Comparison of ENCODE assay signal across 10 cellular contexts in genomic region chr17:28597606-28598383, GRCh38. TPM values are rescaled to one million over a fixed set of nuclear protein-coding genes. Genes with fewer than 3 reads are reported as not detected.
DNase-seq lines count a peak whose midpoint lies in the region; ATAC-seq, FAIRE-seq and TF ChIP-seq lines count a peak whose summit lies in the region.
"Had no signal": no experiment of that assay in that cellular context is flagged by ENCODE, and none has a peak within 500 bp of the region (broad histone marks: within the 10 kb centered on the region; RNA-seq: fewer than 3 reads in every experiment).

No MANE protein-coding gene starts in this region.

- peaks cover 4% of the 10 kb centered on the region for H3K4me1 ChIP-seq in iPS-15b (ENCODE audit: control insufficient read depth, insufficient read depth, low read length)

- peak overlapping the region; percentile 97 for H3K9ac ChIP-seq in iPS-15b (ENCODE audit: low read depth, low read length)

- no peaks in the 10 kb centered on the region for H3K9me3 ChIP-seq in T-helper 17 cell (ENCODE audit: control insufficient read depth, low read length, poor library complexity, severe bottlenecking)
- no peaks in the 10 kb centered on the region for H3K9me3 ChIP-seq in iPS-15b (ENCODE audit: control insufficient read depth, insufficient read depth, low read length)

- peaks cover 23% of the 10 kb centered on the region for H3K36me3 Mint-ChIP-seq in activated naive CD4-positive, alpha-beta T cell treated with anti-CD3 and anti-CD28 coated beads for 36 hours (ENCODE audit: low read depth)
- H3K36me3 Mint-ChIP-seq in T-helper 17 cell (ENCODE audit: low read depth), result no peaks in the 10 kb centered on the region
- H3K36me3 Mint-ChIP-seq in type B pancreatic cell, result no peaks in the 10 kb centered on the region

- H3K4me3 ChIP-seq in iPS-15b (ENCODE audit: low read depth, low read length), result peak overlapping the region; percentile 96

- peaks cover 15% of the 10 kb centered on the region for H3K4me1 Mint-ChIP-seq in activated naive CD4-positive, alpha-beta T cell treated with anti-CD3 and anti-CD28 coated beads for 36 hours (ENCODE audit: low read depth)
- H3K4me1 Mint-ChIP-seq in T-helper 17 cell, result peaks cover 20% of the 10 kb centered on the region
- peaks cover 24% of the 10 kb centered on the region for H3K4me1 Mint-ChIP-seq in type B pancreatic cell (ENCODE audit: unreplicated experiment)

- H3K27me3 Mint-ChIP-seq in activated naive CD4-positive, alpha-beta T cell treated with anti-CD3 and anti-CD28 coated beads for 36 hours (ENCODE audit: low read depth), result no peaks in the 10 kb centered on the region
- H3K27me3 Mint-ChIP-seq in T-helper 17 cell, result no peaks in the 10 kb centered on the region
- H3K27me3 Mint-ChIP-seq in type B pancreatic cell, result no peaks in the 10 kb centered on the region

- peak overlapping the region; percentile 95 for H3K4me3 Mint-ChIP-seq in activated naive CD4-positive, alpha-beta T cell treated with anti-CD3 and anti-CD28 coated beads for 36 hours
- H3K4me3 Mint-ChIP-seq in T-helper 17 cell, result peak overlapping the region; percentile 96
- peak overlapping the region; percentile 97 for H3K4me3 Mint-ChIP-seq in type B pancreatic cell

- no peaks in the 10 kb centered on the region for H3K9me3 Mint-ChIP-seq in activated naive CD4-positive, alpha-beta T cell treated with anti-CD3 and anti-CD28 coated beads for 36 hours
- no peaks in the 10 kb centered on the region for H3K9me3 Mint-ChIP-seq in type B pancreatic cell

- intact Hi-C loops in activated naive CD4-positive, alpha-beta T cell treated with anti-CD3 and anti-CD28 coated beads for 36 hours (cut with micrococcal nuclease), result no loop called here

- CTCF ChIA-PET in activated naive CD4-positive, alpha-beta T cell treated with anti-CD3 and anti-CD28 coated beads for 36 hours (lab: Charles Lee), result interaction anchor here (0.6 to 1.5 kb wide), 2 partner anchors 15 to 187 kb away, joined by 3 to 4 read pairs; no protein-coding TSS in a partner anchor

- DNase-seq in activated naive CD4-positive, alpha-beta T cell treated with anti-CD3 and anti-CD28 coated beads for 36 hours, result no peak
- DNase-seq in activated naive CD4-positive, alpha-beta T cell treated with anti-CD3 and anti-CD28 coated beads, Interleukin-2, amount 50 U/mL, for 16 hours, result no peak
- DNase-seq in T-helper 17 cell, result no peak
- DNase-seq in type B pancreatic cell (ENCODE audit: extremely low spot score, unreplicated experiment), result no peak
- DNase-seq in stimulated activated CD4-positive, alpha-beta T cell treated with anti-CD3 and anti-CD28 coated beads, Interleukin-2, amount 100 ng/mL, for 24 hours, result no peak
- no peak for DNase-seq in HTR-8/SVneo (ENCODE audit: insufficient read length, low spot score)
- DNase-seq in EL, result no peak
- DNase-seq: foreskin melanocyte, NCI-H2171 treated with DMSO at 0.1 percent for 48 hours had no signal

- no peak for FAIRE-seq in HTR-8/SVneo (lab: Jason Lieb, UNC)

- peak overlapping the region; percentile 94 for H3K27ac Mint-ChIP-seq in activated naive CD4-positive, alpha-beta T cell treated with anti-CD3 and anti-CD28 coated beads for 36 hours
- peak overlapping the region; percentile 96 for H3K27ac Mint-ChIP-seq in T-helper 17 cell
- peak overlapping the region; percentile 92 for H3K27ac Mint-ChIP-seq in type B pancreatic cell

- no peak for ATAC-seq in T-helper 17 cell

- no peak for TF ChIP-seq CTCF in type B pancreatic cell (conservative IDR thresholded peaks at IDR 0.05)

- peaks cover 8% of the 10 kb centered on the region for H3K36me3 ChIP-seq in iPS-15b (ENCODE audit: control insufficient read depth, insufficient read depth, low read length)

- no peaks in the 10 kb centered on the region for H3K27me3 ChIP-seq in iPS-15b (ENCODE audit: control insufficient read depth, insufficient read depth, low read length)

RNA-seq across cellular contexts. Expression of gene SPAG5, which starts 1.0 kb away (rescaled TPM):
- total RNA-seq in activated naive CD4-positive, alpha-beta T cell treated with anti-CD3 and anti-CD28 coated beads for 36 hours, result 100 to 1,000 TPM; 210 to 216 TPM
- total RNA-seq in T-helper 17 cell (10 to 100 TPM; 19.2 to 31.5 TPM), type B pancreatic cell (ENCODE audit: low replicate concordance) (30.9 and 88.3 TPM in 2 replicates)

RNA-seq across cellular contexts. Expression of gene RSKR, which starts 16.2 kb away (rescaled TPM):
- 10 to 100 TPM; 15.6 TPM for total RNA-seq in activated naive CD4-positive, alpha-beta T cell treated with anti-CD3 and anti-CD28 coated beads for 36 hours
- total RNA-seq in T-helper 17 cell (1 to 10 TPM; 8.1 to 8.8 TPM), type B pancreatic cell (ENCODE audit: low replicate concordance) (17.5 and 27.7 TPM in 2 replicates)

RNA-seq across cellular contexts. Expression of gene ALDOC, which starts 21.1 kb away (rescaled TPM):
- total RNA-seq in activated naive CD4-positive, alpha-beta T cell treated with anti-CD3 and anti-CD28 coated beads for 36 hours, result 10 to 100 TPM; 65.6 to 66.2 TPM
- total RNA-seq in T-helper 17 cell (10 to 100 TPM; 16.7 to 24.5 TPM), type B pancreatic cell (ENCODE audit: low replicate concordance) (7.1 and 12.6 TPM in 2 replicates)

RNA-seq across cellular contexts. Expression of gene PIGS, which starts 26.5 kb away (rescaled TPM):
- 10 to 100 TPM; 34.8 to 36.0 TPM for total RNA-seq in activated naive CD4-positive, alpha-beta T cell treated with anti-CD3 and anti-CD28 coated beads for 36 hours
- 10 to 100 TPM; 44.5 to 50.9 TPM for total RNA-seq in T-helper 17 cell
- 66.1 and 75.0 TPM in 2 replicates for total RNA-seq in type B pancreatic cell (ENCODE audit: low replicate concordance)

RNA-seq across cellular contexts. Expression of gene UNC119, which starts 45.4 kb away (rescaled TPM):
- 10 to 100 TPM; 48.6 to 50.3 TPM for total RNA-seq in activated naive CD4-positive, alpha-beta T cell treated with anti-CD3 and anti-CD28 coated beads for 36 hours
- total RNA-seq in T-helper 17 cell (10 to 100 TPM; 87.2 to 91.9 TPM), type B pancreatic cell (ENCODE audit: low replicate concordance) (40.2 and 52.2 TPM in 2 replicates)
